24 cellular contexts compared by ENCODE assay signal in genomic region chr6:129100164-129100563, GRCh38.
"Had no signal": no experiment of that assay in that cellular context is flagged by ENCODE, and none has a peak within 500 bp of the region (broad histone marks: within the 10 kb centered on the region; RNA-seq: fewer than 3 reads in every experiment).

No MANE protein-coding gene starts in this region.

- ATAC-seq: HepG2, Panc1, PC-3, T-cell had no signal

- H3K4me1 Mint-ChIP-seq: T-cell had no signal

- DNase-seq: IMR-90, Karpas-422, KG1, MM.1S, NCI-H1092, NCI-H1105 treated with DMSO at 0.1 percent for 48 hours, NCI-H1417 treated with DMSO at 0.1 percent for 48 hours, NCI-H146, NCI-H1694 treated with DMSO at 0.1 percent for 48 hours, NCI-H1930, NCI-H2081, NCI-H2107, NCI-H2227 treated with DMSO at 0.1 percent for 48 hours, NCI-H524, NCI-H526 treated with DMSO at 0.1 percent for 48 hours, NCI-H748 treated with DMSO at 0.1 percent for 48 hours, SHP77, SK-N-SH, SW 1271, T-cell had no signal

- H3K27ac Mint-ChIP-seq: T-cell had no signal

- H3K9me3 Mint-ChIP-seq: T-cell had no signal

- H3K4me3 Mint-ChIP-seq: T-cell had no signal

- H3K27ac ChIP-seq: RWPE1 had no signal

- H3K36me3 Mint-ChIP-seq: T-cell had no signal

- H3K9me3 ChIP-seq: SK-N-SH had no signal
